1 cellular context compared by ENCODE assay signal in the genomic region with DNA sequence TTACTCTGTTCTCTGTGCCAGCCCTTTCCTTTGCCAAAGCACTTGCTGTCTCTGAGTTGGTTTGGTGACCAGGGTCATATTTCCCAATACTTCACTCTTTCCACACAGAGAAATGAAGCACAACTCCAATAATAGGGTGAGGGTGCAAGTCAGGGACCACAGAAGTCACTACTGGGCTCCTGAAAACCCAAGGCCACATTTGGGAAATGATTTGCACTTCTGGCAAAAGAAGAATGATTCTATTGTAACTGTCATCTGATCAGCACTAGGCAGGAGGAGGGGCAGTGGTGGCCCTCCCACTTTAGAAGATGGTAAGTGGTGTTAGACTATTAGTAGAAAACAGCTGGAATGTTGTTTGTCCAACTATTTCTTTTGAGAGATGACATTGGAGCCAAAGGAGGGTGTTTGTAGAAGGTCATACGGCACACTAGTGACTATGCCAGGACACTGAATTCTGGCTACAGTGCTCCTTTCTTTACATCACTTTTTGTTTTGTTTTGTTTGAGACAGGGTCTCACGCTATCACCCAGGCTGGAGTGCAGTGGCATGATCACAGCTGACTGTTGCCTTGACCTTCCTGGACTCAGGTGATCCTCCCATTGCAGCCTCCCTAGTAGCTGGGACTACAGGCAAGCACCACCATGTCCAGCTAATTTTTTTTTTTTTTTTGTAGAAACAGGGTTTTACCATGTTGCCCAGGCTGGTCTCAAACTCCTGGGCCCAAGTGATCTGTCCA.
TF ChIP-seq lines count a peak whose summit lies in the region.

No MANE protein-coding gene starts in this region.

TF ChIP-seq in HepG2, 621 proteins besides CTCF, POLR2A, EP300 and RAD21 (continued from another document and continues in another):
- TF ChIP-seq ETV6 (CRISPR knock-in tag; conservative IDR thresholded peaks at IDR 0.05) (no peak), SALL1 (CRISPR knock-in tag; IDR thresholded peaks at IDR 0.05) (0 out of 2 replicates have a peak, but pooled peaks have one; percentile 19), ZSCAN20 (CRISPR knock-in tag; IDR thresholded peaks at IDR 0.05; ENCODE audit: borderline replicate concordance) (no peak), RFX3 (CRISPR knock-in tag; IDR thresholded peaks at IDR 0.05) (no peak), FOXJ3 (CRISPR knock-in tag; IDR thresholded peaks at IDR 0.05; ENCODE audit: borderline replicate concordance) (no peak; the same call in 1 of the 2 replicates), ZNF644 (CRISPR knock-in tag; IDR thresholded peaks at IDR 0.05; ENCODE audit: low read depth) (0 out of 2 replicates have a peak, but pooled peaks have one; percentile 2), DNMT1 (CRISPR knock-in tag; IDR thresholded peaks at IDR 0.05) (no peak), ZMAT3 (CRISPR knock-in tag; conservative IDR thresholded peaks at IDR 0.05) (no peak), ZNF460 (CRISPR knock-in tag; IDR thresholded peaks at IDR 0.05; ENCODE audit: borderline replicate concordance) (peak; percentile 79), SIX4 (CRISPR knock-in tag; IDR thresholded peaks at IDR 0.05) (peak; percentile 63), SOX13 (IDR thresholded peaks at IDR 0.05) (no peak), SOX13 (CRISPR knock-in tag; conservative IDR thresholded peaks at IDR 0.05 in 1 of 2, IDR thresholded peaks at IDR 0.05 in 1 of 2) (peak in 1 of 2 experiments; percentile 88; a peak in 2 of 4 replicates), ZNF333 (CRISPR knock-in tag; IDR thresholded peaks at IDR 0.05; ENCODE audit: borderline replicate concordance) (no peak), ISL2 (CRISPR knock-in tag; IDR thresholded peaks at IDR 0.05) (peak; percentile 78; the same call in 1 of the 2 replicates), ZNF510 (CRISPR knock-in tag; IDR thresholded peaks at IDR 0.05; ENCODE audit: low read depth) (no peak), BCL6 (CRISPR knock-in tag; IDR thresholded peaks at IDR 0.05) (peak; percentile 70; the same call in 1 of the 2 replicates), GATAD2A (CRISPR knock-in tag; IDR thresholded peaks at IDR 0.05) (peak; percentile 63), ZMYM4 (CRISPR knock-in tag; IDR thresholded peaks at IDR 0.05) (peak; percentile 46; the same call in 1 of the 2 replicates), SAP130 (CRISPR knock-in tag; IDR thresholded peaks at IDR 0.05; ENCODE audit: low read depth) (peak; percentile 48), CEBPB (IDR thresholded peaks at IDR 0.05; ENCODE audit: borderline replicate concordance, low read depth, low read length) (peak; percentile 78; the same call in 1 of the 2 replicates), ZNF557 (CRISPR knock-in tag; IDR thresholded peaks at IDR 0.05) (no peak), YEATS4 (CRISPR knock-in tag; IDR thresholded peaks at IDR 0.05; ENCODE audit: borderline replicate concordance) (peak; percentile 32; the same call in 1 of the 2 replicates), KDM5B (CRISPR knock-in tag; IDR thresholded peaks at IDR 0.05; ENCODE audit: borderline replicate concordance) (no peak), TBX2 (CRISPR knock-in tag; IDR thresholded peaks at IDR 0.05; ENCODE audit: borderline replicate concordance) (peak; percentile 68; the same call in 1 of the 2 replicates), ZNF343 (CRISPR knock-in tag; IDR thresholded peaks at IDR 0.05) (no peak)
- TF ChIP-seq, protein P1, sequence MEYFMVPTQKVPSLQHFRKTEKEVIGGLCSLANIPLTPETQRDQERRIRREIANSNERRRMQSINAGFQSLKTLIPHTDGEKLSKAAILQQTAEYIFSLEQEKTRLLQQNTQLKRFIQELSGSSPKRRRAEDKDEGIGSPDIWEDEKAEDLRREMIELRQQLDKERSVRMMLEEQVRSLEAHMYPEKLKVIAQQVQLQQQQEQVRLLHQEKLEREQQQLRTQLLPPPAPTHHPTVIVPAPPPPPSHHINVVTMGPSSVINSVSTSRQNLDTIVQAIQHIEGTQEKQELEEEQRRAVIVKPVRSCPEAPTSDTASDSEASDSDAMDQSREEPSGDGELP (IDR thresholded peaks at IDR 0.05; ENCODE audit: borderline replicate concordance, low read depth): peak; percentile 71; the same call in 1 of the 2 replicates
- TF ChIP-seq, protein P2, sequence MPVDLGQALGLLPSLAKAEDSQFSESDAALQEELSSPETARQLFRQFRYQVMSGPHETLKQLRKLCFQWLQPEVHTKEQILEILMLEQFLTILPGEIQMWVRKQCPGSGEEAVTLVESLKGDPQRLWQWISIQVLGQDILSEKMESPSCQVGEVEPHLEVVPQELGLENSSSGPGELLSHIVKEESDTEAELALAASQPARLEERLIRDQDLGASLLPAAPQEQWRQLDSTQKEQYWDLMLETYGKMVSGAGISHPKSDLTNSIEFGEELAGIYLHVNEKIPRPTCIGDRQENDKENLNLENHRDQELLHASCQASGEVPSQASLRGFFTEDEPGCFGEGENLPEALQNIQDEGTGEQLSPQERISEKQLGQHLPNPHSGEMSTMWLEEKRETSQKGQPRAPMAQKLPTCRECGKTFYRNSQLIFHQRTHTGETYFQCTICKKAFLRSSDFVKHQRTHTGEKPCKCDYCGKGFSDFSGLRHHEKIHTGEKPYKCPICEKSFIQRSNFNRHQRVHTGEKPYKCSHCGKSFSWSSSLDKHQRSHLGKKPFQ (CRISPR knock-in tag; IDR thresholded peaks at IDR 0.05; ENCODE audit: insufficient replicate concordance): no peak
- TF ChIP-seq, protein P3, sequence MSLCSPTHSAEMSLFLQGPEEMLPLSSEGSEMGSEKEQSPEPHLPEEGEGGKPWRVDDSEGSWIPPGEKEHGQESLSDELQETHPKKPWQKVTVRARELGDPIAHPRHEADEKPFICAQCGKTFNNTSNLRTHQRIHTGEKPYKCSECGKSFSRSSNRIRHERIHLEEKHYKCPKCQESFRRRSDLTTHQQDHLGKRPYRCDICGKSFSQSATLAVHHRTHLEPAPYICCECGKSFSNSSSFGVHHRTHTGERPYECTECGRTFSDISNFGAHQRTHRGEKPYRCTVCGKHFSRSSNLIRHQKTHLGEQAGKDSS (CRISPR knock-in tag; IDR thresholded peaks at IDR 0.05; ENCODE audit: borderline replicate concordance, low read depth): 0 out of 2 replicates have a peak, but pooled peaks have one; percentile 36
- TF ChIP-seq, protein P4, sequence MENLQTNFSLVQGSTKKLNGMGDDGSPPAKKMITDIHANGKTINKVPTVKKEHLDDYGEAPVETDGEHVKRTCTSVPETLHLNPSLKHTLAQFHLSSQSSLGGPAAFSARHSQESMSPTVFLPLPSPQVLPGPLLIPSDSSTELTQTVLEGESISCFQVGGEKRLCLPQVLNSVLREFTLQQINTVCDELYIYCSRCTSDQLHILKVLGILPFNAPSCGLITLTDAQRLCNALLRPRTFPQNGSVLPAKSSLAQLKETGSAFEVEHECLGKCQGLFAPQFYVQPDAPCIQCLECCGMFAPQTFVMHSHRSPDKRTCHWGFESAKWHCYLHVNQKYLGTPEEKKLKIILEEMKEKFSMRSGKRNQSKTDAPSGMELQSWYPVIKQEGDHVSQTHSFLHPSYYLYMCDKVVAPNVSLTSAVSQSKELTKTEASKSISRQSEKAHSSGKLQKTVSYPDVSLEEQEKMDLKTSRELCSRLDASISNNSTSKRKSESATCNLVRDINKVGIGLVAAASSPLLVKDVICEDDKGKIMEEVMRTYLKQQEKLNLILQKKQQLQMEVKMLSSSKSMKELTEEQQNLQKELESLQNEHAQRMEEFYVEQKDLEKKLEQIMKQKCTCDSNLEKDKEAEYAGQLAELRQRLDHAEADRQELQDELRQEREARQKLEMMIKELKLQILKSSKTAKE (CRISPR knock-in tag; IDR thresholded peaks at IDR 0.05; ENCODE audit: borderline replicate concordance): no peak
- TF ChIP-seq, protein P5, sequence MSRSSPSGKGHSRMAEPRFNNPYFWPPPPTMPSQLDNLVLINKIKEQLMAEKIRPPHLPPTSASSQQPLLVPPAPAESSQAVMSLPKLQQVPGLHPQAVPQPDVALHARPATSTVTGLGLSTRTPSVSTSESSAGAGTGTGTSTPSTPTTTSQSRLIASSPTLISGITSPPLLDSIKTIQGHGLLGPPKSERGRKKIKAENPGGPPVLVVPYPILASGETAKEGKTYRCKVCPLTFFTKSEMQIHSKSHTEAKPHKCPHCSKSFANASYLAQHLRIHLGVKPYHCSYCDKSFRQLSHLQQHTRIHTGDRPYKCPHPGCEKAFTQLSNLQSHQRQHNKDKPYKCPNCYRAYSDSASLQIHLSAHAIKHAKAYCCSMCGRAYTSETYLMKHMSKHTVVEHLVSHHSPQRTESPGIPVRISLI (CRISPR knock-in tag; IDR thresholded peaks at IDR 0.05; ENCODE audit: borderline replicate concordance): peak; percentile 49; the same call in 1 of the 2 replicates
- TF ChIP-seq, protein P6, sequence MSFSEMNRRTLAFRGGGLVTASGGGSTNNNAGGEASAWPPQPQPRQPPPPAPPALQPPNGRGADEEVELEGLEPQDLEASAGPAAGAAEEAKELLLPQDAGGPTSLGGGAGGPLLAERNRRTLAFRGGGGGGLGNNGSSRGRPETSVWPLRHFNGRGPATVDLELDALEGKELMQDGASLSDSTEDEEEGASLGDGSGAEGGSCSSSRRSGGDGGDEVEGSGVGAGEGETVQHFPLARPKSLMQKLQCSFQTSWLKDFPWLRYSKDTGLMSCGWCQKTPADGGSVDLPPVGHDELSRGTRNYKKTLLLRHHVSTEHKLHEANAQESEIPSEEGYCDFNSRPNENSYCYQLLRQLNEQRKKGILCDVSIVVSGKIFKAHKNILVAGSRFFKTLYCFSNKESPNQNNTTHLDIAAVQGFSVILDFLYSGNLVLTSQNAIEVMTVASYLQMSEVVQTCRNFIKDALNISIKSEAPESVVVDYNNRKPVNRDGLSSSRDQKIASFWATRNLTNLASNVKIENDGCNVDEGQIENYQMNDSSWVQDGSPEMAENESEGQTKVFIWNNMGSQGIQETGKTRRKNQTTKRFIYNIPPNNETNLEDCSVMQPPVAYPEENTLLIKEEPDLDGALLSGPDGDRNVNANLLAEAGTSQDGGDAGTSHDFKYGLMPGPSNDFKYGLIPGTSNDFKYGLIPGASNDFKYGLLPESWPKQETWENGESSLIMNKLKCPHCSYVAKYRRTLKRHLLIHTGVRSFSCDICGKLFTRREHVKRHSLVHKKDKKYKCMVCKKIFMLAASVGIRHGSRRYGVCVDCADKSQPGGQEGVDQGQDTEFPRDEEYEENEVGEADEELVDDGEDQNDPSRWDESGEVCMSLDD (CRISPR knock-in tag; IDR thresholded peaks at IDR 0.05; ENCODE audit: borderline replicate concordance): no peak
- TF ChIP-seq, protein P7, sequence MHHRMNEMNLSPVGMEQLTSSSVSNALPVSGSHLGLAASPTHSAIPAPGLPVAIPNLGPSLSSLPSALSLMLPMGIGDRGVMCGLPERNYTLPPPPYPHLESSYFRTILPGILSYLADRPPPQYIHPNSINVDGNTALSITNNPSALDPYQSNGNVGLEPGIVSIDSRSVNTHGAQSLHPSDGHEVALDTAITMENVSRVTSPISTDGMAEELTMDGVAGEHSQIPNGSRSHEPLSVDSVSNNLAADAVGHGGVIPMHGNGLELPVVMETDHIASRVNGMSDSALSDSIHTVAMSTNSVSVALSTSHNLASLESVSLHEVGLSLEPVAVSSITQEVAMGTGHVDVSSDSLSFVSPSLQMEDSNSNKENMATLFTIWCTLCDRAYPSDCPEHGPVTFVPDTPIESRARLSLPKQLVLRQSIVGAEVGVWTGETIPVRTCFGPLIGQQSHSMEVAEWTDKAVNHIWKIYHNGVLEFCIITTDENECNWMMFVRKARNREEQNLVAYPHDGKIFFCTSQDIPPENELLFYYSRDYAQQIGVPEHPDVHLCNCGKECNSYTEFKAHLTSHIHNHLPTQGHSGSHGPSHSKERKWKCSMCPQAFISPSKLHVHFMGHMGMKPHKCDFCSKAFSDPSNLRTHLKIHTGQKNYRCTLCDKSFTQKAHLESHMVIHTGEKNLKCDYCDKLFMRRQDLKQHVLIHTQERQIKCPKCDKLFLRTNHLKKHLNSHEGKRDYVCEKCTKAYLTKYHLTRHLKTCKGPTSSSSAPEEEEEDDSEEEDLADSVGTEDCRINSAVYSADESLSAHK (CRISPR knock-in tag; IDR thresholded peaks at IDR 0.05; ENCODE audit: borderline replicate concordance): no peak
- TF ChIP-seq, protein P8, sequence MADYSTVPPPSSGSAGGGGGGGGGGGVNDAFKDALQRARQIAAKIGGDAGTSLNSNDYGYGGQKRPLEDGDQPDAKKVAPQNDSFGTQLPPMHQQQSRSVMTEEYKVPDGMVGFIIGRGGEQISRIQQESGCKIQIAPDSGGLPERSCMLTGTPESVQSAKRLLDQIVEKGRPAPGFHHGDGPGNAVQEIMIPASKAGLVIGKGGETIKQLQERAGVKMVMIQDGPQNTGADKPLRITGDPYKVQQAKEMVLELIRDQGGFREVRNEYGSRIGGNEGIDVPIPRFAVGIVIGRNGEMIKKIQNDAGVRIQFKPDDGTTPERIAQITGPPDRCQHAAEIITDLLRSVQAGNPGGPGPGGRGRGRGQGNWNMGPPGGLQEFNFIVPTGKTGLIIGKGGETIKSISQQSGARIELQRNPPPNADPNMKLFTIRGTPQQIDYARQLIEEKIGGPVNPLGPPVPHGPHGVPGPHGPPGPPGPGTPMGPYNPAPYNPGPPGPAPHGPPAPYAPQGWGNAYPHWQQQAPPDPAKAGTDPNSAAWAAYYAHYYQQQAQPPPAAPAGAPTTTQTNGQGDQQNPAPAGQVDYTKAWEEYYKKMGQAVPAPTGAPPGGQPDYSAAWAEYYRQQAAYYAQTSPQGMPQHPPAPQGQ (CRISPR knock-in tag; IDR thresholded peaks at IDR 0.05; ENCODE audit: borderline replicate concordance): no peak
- TF ChIP-seq, protein P9, sequence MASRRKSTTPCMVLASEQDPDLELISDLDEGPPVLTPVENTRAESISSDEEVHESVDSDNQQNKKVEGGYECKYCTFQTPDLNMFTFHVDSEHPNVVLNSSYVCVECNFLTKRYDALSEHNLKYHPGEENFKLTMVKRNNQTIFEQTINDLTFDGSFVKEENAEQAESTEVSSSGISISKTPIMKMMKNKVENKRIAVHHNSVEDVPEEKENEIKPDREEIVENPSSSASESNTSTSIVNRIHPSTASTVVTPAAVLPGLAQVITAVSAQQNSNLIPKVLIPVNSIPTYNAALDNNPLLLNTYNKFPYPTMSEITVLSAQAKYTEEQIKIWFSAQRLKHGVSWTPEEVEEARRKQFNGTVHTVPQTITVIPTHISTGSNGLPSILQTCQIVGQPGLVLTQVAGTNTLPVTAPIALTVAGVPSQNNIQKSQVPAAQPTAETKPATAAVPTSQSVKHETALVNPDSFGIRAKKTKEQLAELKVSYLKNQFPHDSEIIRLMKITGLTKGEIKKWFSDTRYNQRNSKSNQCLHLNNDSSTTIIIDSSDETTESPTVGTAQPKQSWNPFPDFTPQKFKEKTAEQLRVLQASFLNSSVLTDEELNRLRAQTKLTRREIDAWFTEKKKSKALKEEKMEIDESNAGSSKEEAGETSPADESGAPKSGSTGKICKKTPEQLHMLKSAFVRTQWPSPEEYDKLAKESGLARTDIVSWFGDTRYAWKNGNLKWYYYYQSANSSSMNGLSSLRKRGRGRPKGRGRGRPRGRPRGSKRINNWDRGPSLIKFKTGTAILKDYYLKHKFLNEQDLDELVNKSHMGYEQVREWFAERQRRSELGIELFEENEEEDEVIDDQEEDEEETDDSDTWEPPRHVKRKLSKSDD (CRISPR knock-in tag; IDR thresholded peaks at IDR 0.05; ENCODE audit: low read depth): no peak
- TF ChIP-seq, protein P10, sequence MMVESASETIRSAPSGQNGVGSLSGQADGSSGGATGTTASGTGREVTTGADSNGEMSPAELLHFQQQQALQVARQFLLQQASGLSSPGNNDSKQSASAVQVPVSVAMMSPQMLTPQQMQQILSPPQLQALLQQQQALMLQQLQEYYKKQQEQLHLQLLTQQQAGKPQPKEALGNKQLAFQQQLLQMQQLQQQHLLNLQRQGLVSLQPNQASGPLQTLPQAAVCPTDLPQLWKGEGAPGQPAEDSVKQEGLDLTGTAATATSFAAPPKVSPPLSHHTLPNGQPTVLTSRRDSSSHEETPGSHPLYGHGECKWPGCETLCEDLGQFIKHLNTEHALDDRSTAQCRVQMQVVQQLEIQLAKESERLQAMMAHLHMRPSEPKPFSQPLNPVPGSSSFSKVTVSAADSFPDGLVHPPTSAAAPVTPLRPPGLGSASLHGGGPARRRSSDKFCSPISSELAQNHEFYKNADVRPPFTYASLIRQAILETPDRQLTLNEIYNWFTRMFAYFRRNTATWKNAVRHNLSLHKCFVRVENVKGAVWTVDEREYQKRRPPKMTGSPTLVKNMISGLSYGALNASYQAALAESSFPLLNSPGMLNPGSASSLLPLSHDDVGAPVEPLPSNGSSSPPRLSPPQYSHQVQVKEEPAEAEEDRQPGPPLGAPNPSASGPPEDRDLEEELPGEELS (CRISPR knock-in tag; IDR thresholded peaks at IDR 0.05): peak; percentile 33; the same call in 1 of the 2 replicates
